In the genomic region with DNA sequence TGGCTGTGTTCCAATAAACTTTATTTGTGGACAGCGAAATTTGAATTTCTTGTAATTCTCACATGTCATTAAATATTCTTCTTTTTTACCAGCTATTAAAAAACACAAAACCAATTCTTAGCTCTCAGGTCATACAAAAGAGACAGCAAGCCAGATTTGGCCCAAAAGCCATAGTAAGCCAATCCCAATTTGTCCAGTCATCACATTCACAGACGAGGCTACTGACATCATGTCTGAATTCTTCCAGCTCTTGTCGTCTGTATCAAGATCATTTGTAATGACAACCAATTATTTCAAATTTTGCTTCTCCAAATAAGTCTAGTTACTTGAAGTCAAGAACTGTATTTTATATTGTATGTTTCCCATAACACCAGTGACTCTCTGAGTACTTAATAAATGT, we compare ENCODE assay signal across 26 cellular contexts.
"Had no signal": no experiment of that assay in that cellular context is flagged by ENCODE, and none has a peak within 500 bp of the region (broad histone marks: within the 10 kb centered on the region; RNA-seq: fewer than 3 reads in every experiment).

No MANE protein-coding gene starts in this region.

- DNase-seq: colonic mucosa; cortex of kidney; effector CD8-positive, alpha-beta T cell; effector memory CD8-positive, alpha-beta T cell; endodermal cell; erythroblast; esophagus squamous epithelium; foreskin fibroblast; foreskin melanocyte; gastrocnemius medialis; glutamatergic neuron; head of caudate nucleus; heart right ventricle; hippocampal formation; immature natural killer cell; left cardiac atrium; left lung; left ventricle myocardium superior; lower lobe of right lung; mesenchymal stem cell; mucosa of descending colon; naive B cell had no signal

- ATAC-seq: effector memory CD8-positive, alpha-beta T cell; esophagus mucosa; gastrocnemius medialis; heart right ventricle; left cardiac atrium; left lung; left ventricle myocardium superior; lower lobe of right lung; mucosa of descending colon had no signal

- FAIRE-seq: endometrium, keratinocyte had no signal

- H3K36me3 ChIP-seq: colonic mucosa, esophagus squamous epithelium, gastrocnemius medialis, heart right ventricle, left lung, lower lobe of right lung had no signal

- H3K4me1 ChIP-seq: colonic mucosa, esophagus squamous epithelium, gastrocnemius medialis, heart right ventricle, left lung, lower lobe of right lung had no signal

- H3K4me3 ChIP-seq: colonic mucosa, esophagus squamous epithelium, gastrocnemius medialis, heart right ventricle, left lung, lower lobe of right lung, mucosa of descending colon had no signal

- H3K27me3 ChIP-seq: colonic mucosa, esophagus squamous epithelium, gastrocnemius medialis had no signal

- H3K27ac ChIP-seq: colonic mucosa, epithelial cell of prostate, esophagus squamous epithelium, gastrocnemius medialis, heart right ventricle, left lung, lower lobe of right lung had no signal

- H3K9me3 ChIP-seq: colonic mucosa, gastrocnemius medialis, left lung, lower lobe of right lung, mucosa of descending colon had no signal
